8 cellular contexts compared by ENCODE assay signal in the genomic region with DNA sequence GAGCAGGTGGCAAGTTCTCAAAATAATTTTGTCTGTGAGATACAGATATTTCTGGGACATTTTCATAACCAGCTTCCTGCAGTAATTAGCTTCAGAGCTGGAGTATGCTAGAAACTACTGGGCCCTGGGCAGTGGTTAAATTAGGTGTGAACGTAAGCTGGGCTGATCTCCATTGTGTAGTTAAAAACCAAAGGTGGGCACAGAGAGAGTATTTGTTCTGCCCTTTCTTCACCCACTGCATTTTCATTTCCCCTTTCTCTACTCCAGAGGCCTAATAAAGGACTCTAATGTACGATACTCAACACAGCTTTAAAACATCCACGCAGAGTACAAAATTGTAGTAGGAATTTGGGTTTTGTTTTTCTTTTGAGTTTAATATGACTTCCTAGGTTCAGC.
DNase-seq lines count a peak whose midpoint lies in the region; ATAC-seq and TF ChIP-seq lines count a peak whose summit lies in the region.

No MANE protein-coding gene starts in this region.

- ATAC-seq in GM18907 (IDR thresholded peaks at IDR 0.05; ENCODE audit: unreplicated experiment): peak; percentile 98
- peak; percentile 91 for ATAC-seq in HG02885 (IDR thresholded peaks at IDR 0.05; ENCODE audit: poor library complexity, unreplicated experiment)

- H3K4me1 ChIP-seq in adipocyte (ENCODE audit: control insufficient read depth, insufficient read depth, low read length) (peaks cover 46% of the 10 kb centered on the region), osteoblast (ENCODE audit: insufficient read depth, low read length) (peaks cover 17% of the 10 kb centered on the region)

- H3K79me2 ChIP-seq in osteoblast (ENCODE audit: insufficient read depth, low read length): no peaks in the 10 kb centered on the region

- H3K4me3 ChIP-seq in adipocyte (ENCODE audit: low read length) (peak overlapping the region; percentile 54), osteoblast (ENCODE audit: insufficient read depth, low read length) (peak overlapping the region; percentile 20)

- H3K27me3 ChIP-seq in adipocyte (replicated peaks; ENCODE audit: control insufficient read depth, insufficient read depth, low read length) (no peaks in the 10 kb centered on the region), osteoblast (ENCODE audit: insufficient read depth, low read length) (no peaks in the 10 kb centered on the region)

- no peak for TF ChIP-seq CTCF in osteoblast (IDR thresholded peaks at IDR 0.05; ENCODE audit: extremely low read depth, low read depth, low read length)

- H3K9ac ChIP-seq in adipocyte (ENCODE audit: low read length): peak overlapping the region; percentile 59

- DNase-seq in adipocyte (ENCODE audit: low read depth): no peak
- no peak for DNase-seq in osteoblast (ENCODE audit: insufficient read length, low spot score, missing footprints)
- DNase-seq in T-helper 2 cell: no peak
- no peak for DNase-seq in cerebellar cortex (ENCODE audit: low spot score)
- DNase-seq in NCI-H1105 treated with DMSO at 0.1 percent for 48 hours (lab: John Stamatoyannopoulos, UW): no peak
- no peak for DNase-seq in NCI-H748 treated with DMSO at 0.1 percent for 48 hours (lab: John Stamatoyannopoulos, UW)

- peak overlapping the region; percentile 23 for H2AFZ ChIP-seq in osteoblast (ENCODE audit: low read length)

- peak overlapping the region; percentile 68 for H3K27ac ChIP-seq in osteoblast (ENCODE audit: low read depth, low read length)

- H4K20me1 ChIP-seq in osteoblast (ENCODE audit: insufficient read depth, low read length): no peaks in the 10 kb centered on the region

- H3K9me3 ChIP-seq in adipocyte (ENCODE audit: control insufficient read depth, low read length) (no peaks in the 10 kb centered on the region), osteoblast (ENCODE audit: low read depth, low read length) (no peaks in the 10 kb centered on the region)

- peak overlapping the region; percentile 64 for H3K4me2 ChIP-seq in osteoblast (ENCODE audit: insufficient read depth, low read length)

- H3K36me3 ChIP-seq in adipocyte (ENCODE audit: control insufficient read depth, insufficient read depth, low read length, severe bottlenecking) (no peaks in the 10 kb centered on the region), osteoblast (ENCODE audit: insufficient read depth, low read length) (no peaks in the 10 kb centered on the region)
